ENCODE assay signal across 26 cellular contexts in the genomic region with DNA sequence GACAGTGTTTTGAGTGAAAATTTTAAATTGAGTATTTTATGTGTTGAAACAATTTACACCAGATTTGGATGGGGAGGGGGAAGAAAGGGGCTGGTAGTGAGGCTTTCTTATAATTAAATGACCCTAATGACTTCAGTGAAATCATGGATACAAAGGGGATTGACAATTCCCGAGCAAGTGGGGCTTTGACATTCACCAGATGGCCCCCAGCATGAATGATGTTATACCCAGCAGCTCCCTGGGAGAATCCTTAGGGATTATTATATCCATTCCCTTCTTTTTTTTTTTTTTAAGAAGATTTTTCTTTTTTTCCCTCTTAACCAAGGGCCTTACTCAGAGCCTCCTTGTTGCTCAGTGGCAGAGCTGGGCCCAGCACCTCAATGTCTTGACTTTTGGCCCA. TPM values are rescaled to one million over a fixed set of nuclear protein-coding genes. Genes with fewer than 3 reads are reported as not detected.
"Had no signal": no experiment of that assay in that cellular context is flagged by ENCODE, and none has a peak within 500 bp of the region (broad histone marks: within the 10 kb centered on the region; RNA-seq: fewer than 3 reads in every experiment).

No MANE protein-coding gene starts in this region.

- H3K4me2 ChIP-seq: neural progenitor cell had no signal

- H3K9ac ChIP-seq: neural progenitor cell had no signal

- DNase-seq: dermis blood vessel endothelial cell; effector memory CD8-positive, alpha-beta T cell; erythroblast; esophagus squamous epithelium; foreskin melanocyte; glutamatergic neuron; heart right ventricle; hippocampal formation; left cardiac atrium; left lung; mesendoderm; midbrain; naive thymus-derived CD4-positive, alpha-beta T cell; stimulated activated CD4-positive, alpha-beta T cell treated with anti-CD3 and anti-CD28 coated beads, Interleukin-2, amount 100 ng/mL, for 24 hours; stimulated activated CD4-positive, alpha-beta T cell treated with anti-CD3 and anti-CD28 coated beads, Interleukin-4, amount 100 ng/mL, for 24 hours; stimulated activated naive CD4-positive, alpha-beta T cell treated with Interleukin-2 at 50 U/mL for 16 hours; stomach; tibial artery; upper lobe of right lung; uterus had no signal

- ATAC-seq: effector memory CD8-positive, alpha-beta T cell; heart right ventricle; left cardiac atrium; left lung; naive thymus-derived CD4-positive, alpha-beta T cell; sciatic nerve; stimulated activated effector memory CD8-positive, alpha-beta T cell treated with anti-CD3 and anti-CD28 coated beads, Interleukin-12 subunit alpha, Interleukin-12 subunit beta, amount 100 ng/mL, for 72 hours; upper lobe of right lung had no signal

- H3K27me3 ChIP-seq: esophagus squamous epithelium, left lung, neural progenitor cell, right atrium auricular region, stomach, tibial artery, upper lobe of right lung, uterus had no signal

- H3K4me1 ChIP-seq: heart right ventricle, left lung, neural progenitor cell, prostate gland, right atrium auricular region, tibial artery, upper lobe of right lung, uterus had no signal

- H2AFZ ChIP-seq: neural progenitor cell had no signal

- H3K9me3 ChIP-seq: esophagus squamous epithelium, prostate gland, tibial artery, uterus had no signal

- H3K36me3 ChIP-seq: esophagus squamous epithelium, heart right ventricle, left lung, neural progenitor cell, prostate gland, right atrium auricular region, stomach, tibial artery, upper lobe of right lung, uterus had no signal

- H3K27ac ChIP-seq: coronary artery, esophagus squamous epithelium, heart right ventricle, left lung, neural progenitor cell, prostate gland, right atrium auricular region, stomach, tibial artery, upper lobe of right lung, uterus had no signal

- H3K4me3 ChIP-seq: coronary artery, esophagus squamous epithelium, heart right ventricle, left lung, neural progenitor cell, prostate gland, right atrium auricular region, stomach, tibial artery, upper lobe of right lung, uterus had no signal

RNA-seq across cellular contexts. Expression of gene PLPP4, which starts 17.9 kb away (rescaled TPM):
- total RNA-seq: heart right ventricle; left cardiac atrium; naive thymus-derived CD4-positive, alpha-beta T cell; right atrium auricular region; stomach had no signal
- polyA plus RNA-seq: heart right ventricle; naive thymus-derived CD4-positive, alpha-beta T cell; stomach had no signal
